ENCODE assay signal across 1 cellular context in the genomic region with DNA sequence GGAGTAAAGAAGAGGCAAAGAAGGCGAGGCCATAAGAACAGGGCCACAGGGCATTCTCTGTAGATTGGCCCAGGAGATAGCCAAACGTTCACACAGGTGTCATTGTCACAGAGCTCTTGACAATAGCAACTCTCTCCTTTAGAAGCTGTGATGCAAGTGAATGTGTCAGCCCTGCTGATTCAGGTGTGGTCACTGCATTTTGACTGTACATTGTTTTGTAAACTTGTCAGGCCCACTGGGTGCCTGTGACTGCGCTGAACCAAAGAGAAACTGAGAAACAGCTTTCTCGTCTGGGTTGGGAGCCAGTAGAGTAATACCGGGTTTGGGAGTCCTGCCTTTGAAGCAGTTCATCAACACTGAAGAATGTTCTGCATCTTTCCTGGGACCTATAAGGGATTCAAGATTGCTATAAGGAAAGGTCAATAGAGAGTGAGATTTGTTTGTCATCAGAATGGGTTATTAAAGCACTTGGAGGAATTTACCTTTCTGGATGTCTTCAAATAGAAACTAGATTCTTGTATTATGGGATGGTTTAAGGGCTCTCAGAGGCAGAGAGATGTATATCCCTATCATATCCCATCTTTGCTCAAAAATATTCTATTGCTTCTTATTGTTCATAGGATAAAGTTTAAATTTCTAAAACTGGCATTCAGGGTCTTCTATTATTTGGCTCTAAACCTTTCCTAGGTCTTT.
TF ChIP-seq lines count a peak whose summit lies in the region.

No MANE protein-coding gene starts in this region.

TF ChIP-seq in GM12878, 131 proteins besides CTCF, POLR2A, EP300 and RAD21:
- TF ChIP-seq, protein P1, sequence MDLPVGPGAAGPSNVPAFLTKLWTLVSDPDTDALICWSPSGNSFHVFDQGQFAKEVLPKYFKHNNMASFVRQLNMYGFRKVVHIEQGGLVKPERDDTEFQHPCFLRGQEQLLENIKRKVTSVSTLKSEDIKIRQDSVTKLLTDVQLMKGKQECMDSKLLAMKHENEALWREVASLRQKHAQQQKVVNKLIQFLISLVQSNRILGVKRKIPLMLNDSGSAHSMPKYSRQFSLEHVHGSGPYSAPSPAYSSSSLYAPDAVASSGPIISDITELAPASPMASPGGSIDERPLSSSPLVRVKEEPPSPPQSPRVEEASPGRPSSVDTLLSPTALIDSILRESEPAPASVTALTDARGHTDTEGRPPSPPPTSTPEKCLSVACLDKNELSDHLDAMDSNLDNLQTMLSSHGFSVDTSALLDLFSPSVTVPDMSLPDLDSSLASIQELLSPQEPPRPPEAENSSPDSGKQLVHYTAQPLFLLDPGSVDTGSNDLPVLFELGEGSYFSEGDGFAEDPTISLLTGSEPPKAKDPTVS (IDR thresholded peaks at IDR 0.05; ENCODE audit: low read depth, low read length): no peak
- no peak for TF ChIP-seq BCL11A (IDR thresholded peaks at IDR 0.05; ENCODE audit: low read depth, low read length)
TF ChIP-seq in GM12878: peak in this region for 0.
